In genomic region chr11:117528061-117528780, GRCh38 we compare ENCODE assay signal across 16 cellular contexts.
A peak's percentile ranks its signal among the peaks of the same experiment; 100 is the strongest.
DNase-seq lines count a peak whose midpoint lies in the region; ATAC-seq and TF ChIP-seq lines count a peak whose summit lies in the region.
"Had no signal": no experiment of that assay in that cellular context is flagged by ENCODE, and none has a peak within 500 bp of the region (broad histone marks: within the 10 kb centered on the region; RNA-seq: fewer than 3 reads in every experiment).

No MANE protein-coding gene starts in this region.

- H3K4me3 ChIP-seq in SJCRH30 (0 out of 2 replicates have a peak overlapping the region, but pooled peaks have one; percentile 2), smooth muscle cell (no peak overlapping the region)
- H3K4me3 ChIP-seq: lung had no signal

- H3K79me2 ChIP-seq in smooth muscle cell (ENCODE audit: low read depth), result no peaks in the 10 kb centered on the region

- WGBS in smooth muscle cell (ENCODE audit: low lambda C conversion rate), result 81% methylated on average over 14 of the region's 14 CpGs

- peak; percentile 28 for DNase-seq in DMS53 (lab: John Stamatoyannopoulos, UW)
- DNase-seq in DMS53 treated with DMSO at 0.1 percent for 48 hours (lab: John Stamatoyannopoulos, UW; ENCODE audit: unreplicated experiment), result no peak
- peak; percentile 77 to 85 for DNase-seq in NCI-H2081 (lab: John Stamatoyannopoulos, UW)
- DNase-seq in SJCRH30, result peak; percentile 92 to 93
- peak; percentile 7 for DNase-seq in renal cortical epithelial cell (ENCODE audit: low read depth)
- no peak for DNase-seq in NOMO-1 treated with DMSO at 0.1 percent for 48 hours (lab: John Stamatoyannopoulos, UW; ENCODE audit: unreplicated experiment)
- no peak for DNase-seq in smooth muscle cell (lab: John Stamatoyannopoulos, UW; ENCODE audit: unreplicated experiment)
- DNase-seq: 8988T; activated CD8-positive, alpha-beta T cell treated with anti-CD3 and anti-CD28 coated beads, Interleukin-2, amount 10 ng/mL, durations not matched to agents 7 days and 5 days; CD8-positive, alpha-beta T cell; effector CD4-positive, alpha-beta T cell; NCI-H226; T-helper 9 cell had no signal

- H3K9ac ChIP-seq in smooth muscle cell (ENCODE audit: low read depth), result no peak overlapping the region

- H4K20me1 ChIP-seq in smooth muscle cell (ENCODE audit: low read depth), result no peaks in the 10 kb centered on the region

- no peak for TF ChIP-seq CTCF in smooth muscle cell (IDR thresholded peaks at IDR 0.05; ENCODE audit: borderline replicate concordance, insufficient read depth, poor library complexity, severe bottlenecking)

- H3K36me3 ChIP-seq in SJCRH30 (no peaks in the 10 kb centered on the region), smooth muscle cell (ENCODE audit: low read depth) (no peaks in the 10 kb centered on the region)

- no peak for ATAC-seq in GM21825 (IDR thresholded peaks at IDR 0.05; ENCODE audit: unreplicated experiment)
- ATAC-seq: activated CD8-positive, alpha-beta T cell treated with anti-CD3 and anti-CD28 coated beads, Interleukin-2, amount 10 ng/mL, durations not matched to agents 7 days and 5 days; CD8-positive, alpha-beta T cell; HepG2 had no signal

- H3K9me3 ChIP-seq in SJCRH30 (replicated peaks) (no peaks in the 10 kb centered on the region), smooth muscle cell (replicated peaks; ENCODE audit: low read depth) (no peaks in the 10 kb centered on the region)

- no peak overlapping the region for H3K4me2 ChIP-seq in smooth muscle cell

- H3K27me3 ChIP-seq in SJCRH30 (no peaks in the 10 kb centered on the region), smooth muscle cell (ENCODE audit: low read depth) (no peaks in the 10 kb centered on the region)

- peaks cover 16% of the 10 kb centered on the region; the same call in 1 of the 2 replicates for H3K4me1 ChIP-seq in SJCRH30
- no peaks in the 10 kb centered on the region for H3K4me1 ChIP-seq in smooth muscle cell (ENCODE audit: low read depth)

- no peak overlapping the region for H2AFZ ChIP-seq in smooth muscle cell (ENCODE audit: low read depth)

- peak overlapping the region; percentile 57 for H3K27ac ChIP-seq in SJCRH30
- H3K27ac ChIP-seq in smooth muscle cell (ENCODE audit: low read depth), result no peak overlapping the region

- no peaks in the 10 kb centered on the region for H3F3A ChIP-seq in smooth muscle cell (ENCODE audit: low read depth)

Comparison
In these comparisons a context has a peak if more than half of its experiments do, and no peak if none do; other contexts are left out.
1. DNase-seq: peak in DMS53 (single experiment), NCI-H2081 (2 of 2), SJCRH30 (2 of 2) and renal cortical epithelial cell (single experiment); none in DMS53 treated with DMSO at 0.1 percent for 48 hours (single experiment), NOMO-1 treated with DMSO at 0.1 percent for 48 hours (single experiment) and smooth muscle cell (single experiment).